In the genomic region with DNA sequence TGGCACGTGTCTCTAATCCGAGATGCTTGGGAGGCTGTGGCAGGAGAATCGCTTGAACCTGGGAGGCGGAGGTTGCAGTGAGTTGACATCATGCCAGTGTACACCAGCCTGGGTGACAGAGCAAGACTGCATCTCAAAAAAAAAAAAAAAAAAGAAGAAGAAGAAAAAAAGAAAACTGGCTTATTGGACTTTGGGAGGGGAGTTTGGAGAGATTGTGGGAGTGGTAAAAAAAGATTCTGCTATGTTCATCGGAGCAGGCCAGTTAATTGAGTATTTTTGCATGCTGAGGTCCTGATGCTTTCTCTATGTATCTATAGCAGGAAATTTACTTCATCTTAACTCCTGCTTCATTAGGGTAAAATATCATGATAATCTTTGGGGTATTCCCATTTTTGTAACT, we compare ENCODE assay signal across 1 cellular context.
TF ChIP-seq lines count a peak whose summit lies in the region.

No MANE protein-coding gene starts in this region.

TF ChIP-seq in SK-N-SH, 30 proteins besides CTCF, POLR2A, EP300 and RAD21 (continued from another document):
- TF ChIP-seq, protein P1, sequence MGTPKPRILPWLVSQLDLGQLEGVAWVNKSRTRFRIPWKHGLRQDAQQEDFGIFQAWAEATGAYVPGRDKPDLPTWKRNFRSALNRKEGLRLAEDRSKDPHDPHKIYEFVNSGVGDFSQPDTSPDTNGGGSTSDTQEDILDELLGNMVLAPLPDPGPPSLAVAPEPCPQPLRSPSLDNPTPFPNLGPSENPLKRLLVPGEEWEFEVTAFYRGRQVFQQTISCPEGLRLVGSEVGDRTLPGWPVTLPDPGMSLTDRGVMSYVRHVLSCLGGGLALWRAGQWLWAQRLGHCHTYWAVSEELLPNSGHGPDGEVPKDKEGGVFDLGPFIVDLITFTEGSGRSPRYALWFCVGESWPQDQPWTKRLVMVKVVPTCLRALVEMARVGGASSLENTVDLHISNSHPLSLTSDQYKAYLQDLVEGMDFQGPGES (IDR thresholded peaks at IDR 0.05; ENCODE audit: low read depth, low read length) = no peak
- TF ChIP-seq CHD2 (IDR thresholded peaks at IDR 0.05; ENCODE audit: low read length, partially characterized antibody) = no peak
- TF ChIP-seq TCF12 (IDR thresholded peaks at IDR 0.05) = no peak
- no peak for TF ChIP-seq EZH2phosphoT487 (IDR thresholded peaks at IDR 0.05; ENCODE audit: borderline replicate concordance, low read depth)
